ENCODE assay signal across 9 cellular contexts in the genomic region with DNA sequence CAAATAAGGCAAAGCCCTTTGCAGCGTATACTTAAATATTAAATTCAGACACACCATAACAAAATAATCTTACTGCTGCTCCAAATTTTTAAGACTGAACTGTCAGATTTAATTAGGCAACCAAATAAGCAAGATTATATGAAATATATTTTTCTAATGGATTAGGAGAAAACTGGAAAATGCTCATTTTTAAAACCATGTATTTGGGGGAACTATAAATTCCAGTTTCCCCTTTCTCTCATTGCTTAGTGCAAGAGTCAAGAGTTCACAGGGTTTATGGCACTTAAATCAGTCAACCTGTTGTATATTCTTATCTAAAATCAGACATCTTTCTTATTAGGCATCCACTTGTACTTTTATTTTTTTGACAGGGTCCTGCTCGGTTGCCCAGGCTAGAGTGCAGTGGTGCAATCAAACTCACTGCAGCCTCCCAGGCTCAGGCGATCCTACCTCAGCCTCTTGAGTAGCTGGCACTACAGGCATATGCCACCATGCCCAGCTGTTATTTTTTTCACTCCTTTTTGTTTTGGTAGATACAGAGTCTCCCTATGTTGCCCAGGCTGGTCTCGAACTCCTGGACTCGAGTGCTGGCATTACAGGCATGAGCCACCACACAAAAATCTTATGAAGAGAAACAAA. TPM values are rescaled to one million over a fixed set of nuclear protein-coding genes. Genes with fewer than 3 reads are reported as not detected.
A peak's percentile ranks its signal among the peaks of the same experiment; 100 is the strongest.
DNase-seq lines count a peak whose midpoint lies in the region; ATAC-seq and TF ChIP-seq lines count a peak whose summit lies in the region.
"Had no signal": no experiment of that assay in that cellular context is flagged by ENCODE, and none has a peak within 500 bp of the region (broad histone marks: within the 10 kb centered on the region; RNA-seq: fewer than 3 reads in every experiment).

No MANE protein-coding gene starts in this region.

- H4K20me1 ChIP-seq in PC-9 (ENCODE audit: insufficient read depth) = peaks cover 12% of the 10 kb centered on the region

- no peaks in the 10 kb centered on the region for H3K9me3 Mint-ChIP-seq in activated T-cell treated with anti-CD3 and anti-CD28 coated beads, Interleukin-2, amount 50 U/mL, for 24 hours

- H3K9ac ChIP-seq in colonic mucosa (ENCODE audit: low read depth in 2 of 2, low read length in 2 of 2) = no peak overlapping the region

- peaks cover 15% of the 10 kb centered on the region; the same call in 1 of the 2 replicates for H3K36me3 ChIP-seq in PC-9 (ENCODE audit: low read depth)
- no peaks in the 10 kb centered on the region for H3K36me3 ChIP-seq in colonic mucosa
- no peaks in the 10 kb centered on the region for H3K36me3 ChIP-seq in stomach

- H3K27ac Mint-ChIP-seq in activated T-cell treated with anti-CD3 and anti-CD28 coated beads, Interleukin-2, amount 50 U/mL, for 24 hours = peak overlapping the region; percentile 93

- H3K27ac ChIP-seq in PC-9 (no peak overlapping the region), colonic mucosa (peak overlapping the region; percentile 100), stomach (peak overlapping the region in 4 of 5 donors; percentile 99 to 100 (median 100))

- peak overlapping the region; percentile 82 for H3K4me3 Mint-ChIP-seq in activated T-cell treated with anti-CD3 and anti-CD28 coated beads, Interleukin-2, amount 50 U/mL, for 24 hours

- peak overlapping the region; percentile 98; the same call in 1 of the 2 replicates for H3K4me2 ChIP-seq in PC-9

- POLR2A ChIA-PET in PC-9 (lab: Charles Lee; ENCODE audit: unreplicated experiment) = no interaction called here

- no peak for ATAC-seq in GM18861 (IDR thresholded peaks at IDR 0.05; ENCODE audit: unreplicated experiment)
- ATAC-seq: Right ventricle myocardium inferior had no signal

- intact Hi-C loops in PC-9 (cut with micrococcal nuclease; ENCODE audit: unreplicated experiment) = no loop called here
- intact Hi-C loops in colonic mucosa (cut with DNase I) = no loop called here
- intact Hi-C loops in stomach (cut with DNase I; ENCODE audit: low total_unique reads) = no loop called here

- peaks cover 60% of the 10 kb centered on the region for H3K4me1 Mint-ChIP-seq in activated T-cell treated with anti-CD3 and anti-CD28 coated beads, Interleukin-2, amount 50 U/mL, for 24 hours (ENCODE audit: low read depth)

- WGBS in stomach, 5 donors = 67 to 76% (median 75%) methylated on average over 5 of the region's 5 CpGs

- H3K27me3 ChIP-seq in PC-9 (ENCODE audit: insufficient read depth, low read depth) = no peaks in the 10 kb centered on the region
- H3K27me3 ChIP-seq in colonic mucosa = no peaks in the 10 kb centered on the region
- no peaks in the 10 kb centered on the region for H3K27me3 ChIP-seq in stomach

- CTCF ChIA-PET in PC-9 (lab: Charles Lee) = no interaction called here

- H3K9me3 ChIP-seq in PC-9 (ENCODE audit: insufficient read depth, low read depth) (peaks cover 3% of the 10 kb centered on the region; the same call in 1 of the 2 replicates), colonic mucosa (no peaks in the 10 kb centered on the region), stomach (no peaks in the 10 kb centered on the region)

- no TSS peak for BruUV-seq in PC-9 (replicated peaks; lab: Mats Ljungman, UMichigan)

- H3K36me3 Mint-ChIP-seq in activated T-cell treated with anti-CD3 and anti-CD28 coated beads, Interleukin-2, amount 50 U/mL, for 24 hours (ENCODE audit: low read depth) = peaks cover 28% of the 10 kb centered on the region

- no peak overlapping the region for H2AFZ ChIP-seq in PC-9

- H3K4me3 ChIP-seq in PC-9 = 0 out of 2 replicates have a peak overlapping the region, but pooled peaks have one; percentile 98
- no peak overlapping the region for H3K4me3 ChIP-seq in colonic mucosa
- peak overlapping the region in 1 of 4 donors; percentile 89 for H3K4me3 ChIP-seq in stomach

- no peak for TF ChIP-seq POLR2A in stomach (IDR thresholded peaks at IDR 0.05)

- TF ChIP-seq CTCF in PC-9 (conservative IDR thresholded peaks at IDR 0.05) = no peak; the same call in 1 of the 2 replicates
- TF ChIP-seq CTCF in colonic mucosa (IDR thresholded peaks at IDR 0.05) = no peak
- TF ChIP-seq CTCF in stomach (IDR thresholded peaks at IDR 0.05) = no peak

- H3K27me3 Mint-ChIP-seq in activated T-cell treated with anti-CD3 and anti-CD28 coated beads, Interleukin-2, amount 50 U/mL, for 24 hours = no peaks in the 10 kb centered on the region

- H3K4me1 ChIP-seq in PC-9 (replicated peaks; ENCODE audit: insufficient read depth) = peaks cover 19% of the 10 kb centered on the region
- H3K4me1 ChIP-seq in colonic mucosa = peaks cover 17% of the 10 kb centered on the region
- H3K4me1 ChIP-seq in stomach = peaks cover 11 to 59% (median 39%) of the 10 kb centered on the region in 4 donors

- peaks cover 31% of the 10 kb centered on the region for H3F3A ChIP-seq in PC-9 (ENCODE audit: insufficient read depth, low read depth)

- DNase-seq in activated T-cell treated with anti-CD3 and anti-CD28 coated beads, Interleukin-2, amount 50 U/mL, for 24 hours = no peak
- DNase-seq in activated T-cell treated with anti-CD3 and anti-CD28 coated beads, Interleukin-2, amount 50 U/mL, for 48 hours = no peak
- DNase-seq in PC-9 (no peak), colonic mucosa (no peak), stomach (no peak), SW 1271 (lab: John Stamatoyannopoulos, UW) (no peak), NOMO-1 treated with DMSO at 0.1 percent for 48 hours (lab: John Stamatoyannopoulos, UW; ENCODE audit: unreplicated experiment) (no peak)

- peaks cover 81% of the 10 kb centered on the region for H3K79me2 ChIP-seq in PC-9 (ENCODE audit: low read depth)

- no peaks in the 10 kb centered on the region for H3K9me2 ChIP-seq in PC-9 (ENCODE audit: insufficient read depth)

- TF ChIP-seq EP300 in stomach (IDR thresholded peaks at IDR 0.05) = no peak

RNA-seq across cellular contexts. Expression of gene KANSL1, which starts 2.1 kb away (rescaled TPM):
- total RNA-seq in PC-9 (2021) = 42.6 and 52.5 TPM in 2 replicates
- 10 to 100 TPM; 60.0 to 72.3 TPM for total RNA-seq in colonic mucosa
- 100 to 1,000 TPM; 109 to 288 (median 154) TPM for total RNA-seq in stomach
- polyA plus RNA-seq in stomach = 10 to 100 TPM in 2 of 3 donors, 1 to 10 TPM in 1; 9.2 to 17.3 (median 10.2) TPM
